Comparison of ENCODE assay signal across 8 cellular contexts in the genomic region with DNA sequence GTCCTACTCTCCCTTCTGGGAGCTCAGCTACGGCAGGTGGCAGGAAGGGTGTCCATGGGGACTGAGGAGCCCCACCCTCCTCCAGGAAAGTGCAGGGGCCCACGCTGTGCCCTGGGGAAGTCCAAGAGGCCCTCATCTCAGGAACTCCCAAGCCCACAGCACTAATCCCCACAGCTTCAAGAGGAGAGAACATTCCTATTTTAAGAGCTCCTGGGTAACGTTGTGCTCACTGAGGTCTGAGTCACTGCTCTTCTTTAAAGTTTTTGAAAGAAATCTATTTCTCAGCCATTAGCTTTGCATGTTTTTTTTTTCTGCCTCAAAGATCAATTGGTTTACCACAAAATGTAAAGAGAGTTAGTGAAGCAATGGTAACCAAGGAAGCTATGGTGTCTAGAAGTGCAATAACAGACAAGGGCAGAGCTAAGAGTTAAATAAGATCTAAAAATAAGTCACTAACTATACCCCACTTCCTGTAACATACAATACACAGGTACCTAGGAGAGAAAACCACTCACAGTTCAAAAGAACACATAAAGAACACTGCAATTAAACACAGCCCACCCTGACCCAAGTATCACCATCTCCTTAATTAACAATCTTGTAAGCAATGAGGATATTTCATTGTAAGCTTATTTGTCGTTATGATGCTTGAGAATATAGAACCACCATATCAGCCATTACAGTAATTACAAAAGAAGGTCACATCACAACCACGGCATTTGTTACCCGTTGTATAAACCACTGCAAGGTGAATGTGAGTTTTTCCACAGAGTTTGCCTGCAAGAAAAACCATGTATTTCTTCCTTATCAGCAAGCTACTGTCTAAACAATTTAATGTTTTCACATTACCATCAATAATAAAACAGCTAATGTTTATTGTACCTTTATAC.
DNase-seq lines count a peak whose midpoint lies in the region; ATAC-seq, FAIRE-seq and TF ChIP-seq lines count a peak whose summit lies in the region.

No MANE protein-coding gene starts in this region.

- no peaks in the 10 kb centered on the region for H3K36me3 Mint-ChIP-seq in IgD-negative memory B cell

- H3K9me3 ChIP-seq in hepatocyte (ENCODE audit: low read depth) = no peaks in the 10 kb centered on the region
- H3K9me3 ChIP-seq in uterus = no peaks in the 10 kb centered on the region

- peak overlapping the region; percentile 17 to 83 (median 20) for H3K27ac Mint-ChIP-seq in IgD-negative memory B cell

- H3K36me3 ChIP-seq in hepatocyte (replicated peaks; ENCODE audit: insufficient read depth, low read depth) (no peaks in the 10 kb centered on the region), uterus (no peaks in the 10 kb centered on the region)

- DNase-seq in GM18507 (ENCODE audit: extremely low spot score, insufficient read length, low read depth) (peak; percentile 9), hepatocyte (ENCODE audit: low spot score) (peak; percentile 16), cerebellum (ENCODE audit: low spot score) (no peak), RPMI8226 (no peak), uterus (no peak), NCI-H345 (lab: John Stamatoyannopoulos, UW) (no peak)

- peak overlapping the region; percentile 49 to 90 (median 74) for H3K4me3 Mint-ChIP-seq in IgD-negative memory B cell

- H3K4me1 ChIP-seq in hepatocyte (ENCODE audit: insufficient read depth) (peaks cover 9% of the 10 kb centered on the region), uterus (no peaks in the 10 kb centered on the region)

- FAIRE-seq in GM18507 (lab: Jason Lieb, UNC) = peak; percentile 89

- H3K4me2 ChIP-seq in hepatocyte = no peak overlapping the region

- H3K79me2 ChIP-seq in hepatocyte = no peaks in the 10 kb centered on the region

- TF ChIP-seq CTCF in hepatocyte (IDR thresholded peaks at IDR 0.05; ENCODE audit: poor library complexity) (no peak), uterus (IDR thresholded peaks at IDR 0.05) (no peak)

- peaks cover 0 to 2% (median 0%) of the 10 kb centered on the region in 3 donors for H3K9me3 Mint-ChIP-seq in IgD-negative memory B cell

- ATAC-seq in GM21526 (IDR thresholded peaks at IDR 0.05; ENCODE audit: low FRiP score, unreplicated experiment) = peak; percentile 89

- intact Hi-C loops in uterus (cut with DNase I; ENCODE audit: low total_unique reads) = no loop called here

- H3K27me3 Mint-ChIP-seq in IgD-negative memory B cell = peaks cover 4% of the 10 kb centered on the region

- no peaks in the 10 kb centered on the region for H4K20me1 ChIP-seq in hepatocyte (ENCODE audit: insufficient read depth, poor library complexity, severe bottlenecking)

- 66% methylated on average over 6 of the region's 6 CpGs for WGBS in hepatocyte (ENCODE audit: low lambda C conversion rate, missing lambda C conversion rate)

- peaks cover 29 to 38% (median 34%) of the 10 kb centered on the region in 3 donors for H3K4me1 Mint-ChIP-seq in IgD-negative memory B cell

- H3K27ac ChIP-seq in hepatocyte = no peak overlapping the region
- H3K27ac ChIP-seq in uterus = no peak overlapping the region

- TF ChIP-seq POLR2A in uterus (IDR thresholded peaks at IDR 0.05) = no peak

- peak overlapping the region; percentile 20 for H2AFZ ChIP-seq in hepatocyte

- no peaks in the 10 kb centered on the region for H3K9me2 ChIP-seq in hepatocyte (replicated peaks; ENCODE audit: insufficient read depth)

- H3K4me3 ChIP-seq in hepatocyte = no peak overlapping the region
- H3K4me3 ChIP-seq in uterus = no peak overlapping the region

- no peaks in the 10 kb centered on the region for H3K27me3 ChIP-seq in hepatocyte
- H3K27me3 ChIP-seq in uterus = no peaks in the 10 kb centered on the region

Comparison
In these comparisons a context has a peak if more than half of its experiments do, and no peak if none do; other contexts are left out.
1. DNase-seq: peak in GM18507 (single experiment) and hepatocyte (single experiment); none in cerebellum (single experiment), RPMI8226 (single experiment), uterus (0 of 2) and NCI-H345 (single experiment).